14 cellular contexts compared by ENCODE assay signal in the genomic region with DNA sequence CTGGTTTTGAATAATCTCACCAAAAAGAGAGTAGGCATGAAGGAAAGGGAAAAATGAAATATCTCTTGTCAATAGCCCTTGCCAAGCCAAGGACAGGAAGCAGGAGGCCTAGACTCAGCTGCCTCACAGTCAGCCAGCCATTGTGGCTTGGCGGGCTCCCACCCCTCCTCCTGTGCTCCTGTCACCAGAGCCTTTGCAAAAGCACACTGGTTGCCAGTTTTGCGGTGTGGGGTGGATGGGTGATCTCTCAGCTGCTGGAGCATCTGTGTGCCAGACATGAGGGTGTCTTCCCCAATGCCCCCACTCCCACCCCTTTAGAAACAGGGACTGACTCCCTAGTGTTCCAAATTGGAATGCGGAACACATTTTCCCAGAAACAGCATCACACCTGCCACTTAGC. TPM values are rescaled to one million over a fixed set of nuclear protein-coding genes. Genes with fewer than 3 reads are reported as not detected.
DNase-seq lines count a peak whose midpoint lies in the region; ATAC-seq and TF ChIP-seq lines count a peak whose summit lies in the region.
"Had no signal": no experiment of that assay in that cellular context is flagged by ENCODE, and none has a peak within 500 bp of the region (broad histone marks: within the 10 kb centered on the region; RNA-seq: fewer than 3 reads in every experiment).

No MANE protein-coding gene starts in this region.

- no peak for TF ChIP-seq CTCF in CD4-positive, alpha-beta T cell (IDR thresholded peaks at IDR 0.05)
- TF ChIP-seq CTCF in Loucy (conservative IDR thresholded peaks at IDR 0.05; ENCODE audit: low read length): no peak

- no peaks in the 10 kb centered on the region for H3K27me3 Mint-ChIP-seq in CD4-positive, alpha-beta T cell
- no peaks in the 10 kb centered on the region for H3K27me3 Mint-ChIP-seq in activated naive CD8-positive, alpha-beta T cell

- POLR2A ChIA-PET in CD4-positive, alpha-beta T cell (lab: Charles Lee): no interaction called here

- H3K9me3 Mint-ChIP-seq in CD4-positive, alpha-beta T cell: no peaks in the 10 kb centered on the region
- no peaks in the 10 kb centered on the region for H3K9me3 Mint-ChIP-seq in activated naive CD8-positive, alpha-beta T cell (ENCODE audit: low read depth)
- H3K9me3 Mint-ChIP-seq: activated T-helper 2 cell treated with anti-CD3 and anti-CD28 coated beads, Interferon-gamma antibody, Interleukin-2, Interleukin-4, amounts not matched to agents 10 μg/mL and 5 μg/mL and 100 μg/mL, durations not matched to agents 14 hours and 24 hours and 36 hours had no signal

- peaks cover 83% of the 10 kb centered on the region for H3K4me1 Mint-ChIP-seq in CD4-positive, alpha-beta T cell (ENCODE audit: low read depth)
- H3K4me1 Mint-ChIP-seq in activated naive CD8-positive, alpha-beta T cell (ENCODE audit: low read depth): peaks cover 70% of the 10 kb centered on the region

- intact Hi-C loops in CD4-positive, alpha-beta T cell (cut with DNase I, micrococcal nuclease): no loop called here

- H3K4me1 ChIP-seq in Loucy (ENCODE audit: insufficient read depth, low read length, poor library complexity, severe bottlenecking): peaks cover 17% of the 10 kb centered on the region

- H3K9ac ChIP-seq in Loucy (ENCODE audit: low read depth, low read length, poor library complexity, severe bottlenecking): no peak overlapping the region
- H3K9ac ChIP-seq: KMS-11 had no signal

- H3K36me3 Mint-ChIP-seq in CD4-positive, alpha-beta T cell (ENCODE audit: low read depth): peaks cover 26% of the 10 kb centered on the region
- H3K36me3 Mint-ChIP-seq in activated naive CD8-positive, alpha-beta T cell: no peaks in the 10 kb centered on the region

- peak overlapping the region; percentile 69 for H3K27ac Mint-ChIP-seq in CD4-positive, alpha-beta T cell
- peak overlapping the region; percentile 73 for H3K27ac Mint-ChIP-seq in activated naive CD8-positive, alpha-beta T cell
- H3K27ac Mint-ChIP-seq: activated T-helper 2 cell treated with anti-CD3 and anti-CD28 coated beads, Interferon-gamma antibody, Interleukin-2, Interleukin-4, amounts not matched to agents 10 μg/mL and 5 μg/mL and 100 μg/mL, durations not matched to agents 14 hours and 24 hours and 36 hours had no signal

- H3K36me3 ChIP-seq in Loucy (ENCODE audit: insufficient read depth, low read length): no peaks in the 10 kb centered on the region
- H3K36me3 ChIP-seq: stomach had no signal

- CTCF ChIA-PET in CD4-positive, alpha-beta T cell (lab: Charles Lee): interaction anchor here (0.7 kb wide), 1 partner anchor 125 kb away, joined by 3 read pairs; no protein-coding TSS in a partner anchor

- H3F3A ChIP-seq in Loucy (ENCODE audit: low read depth): no peaks in the 10 kb centered on the region; the same call in 1 of the 2 replicates

- peaks cover 77% of the 10 kb centered on the region for H3K79me2 ChIP-seq in Loucy (ENCODE audit: insufficient read depth, low read length)

- peak overlapping the region; percentile 46 for H3K4me2 ChIP-seq in Loucy (ENCODE audit: low read depth, low read length, poor library complexity, severe bottlenecking)
- H3K4me2 ChIP-seq: KMS-11 had no signal

- H3K27me3 ChIP-seq in CD4-positive, alpha-beta T cell (ENCODE audit: control insufficient read depth, insufficient read depth, low read length): no peaks in the 10 kb centered on the region
- no peaks in the 10 kb centered on the region for H3K27me3 ChIP-seq in Loucy (ENCODE audit: insufficient read depth, low read length, poor library complexity, severe bottlenecking)
- H3K27me3 ChIP-seq: stomach had no signal

- H3K9me3 ChIP-seq in CD4-positive, alpha-beta T cell (ENCODE audit: control insufficient read depth, low read length): no peaks in the 10 kb centered on the region
- no peaks in the 10 kb centered on the region for H3K9me3 ChIP-seq in Loucy (ENCODE audit: insufficient read depth, low read depth, low read length)
- H3K9me3 ChIP-seq: stomach had no signal

- peaks cover 12% of the 10 kb centered on the region for H4K20me1 ChIP-seq in Loucy (ENCODE audit: insufficient read depth, low read length, poor library complexity, severe bottlenecking)

- no peak overlapping the region for H3K4me3 ChIP-seq in Loucy (ENCODE audit: low read length, poor library complexity, severe bottlenecking)
- H3K4me3 ChIP-seq: stomach had no signal

- H3K9me2 ChIP-seq in Loucy (replicated peaks; ENCODE audit: low read depth, low read length): no peaks in the 10 kb centered on the region

- no peak overlapping the region for H3K4me3 Mint-ChIP-seq in CD4-positive, alpha-beta T cell
- no peak overlapping the region for H3K4me3 Mint-ChIP-seq in activated naive CD8-positive, alpha-beta T cell

- ATAC-seq in CD4-positive, alpha-beta T cell (ENCODE audit: poor library complexity): peak; percentile 90
- no peak for ATAC-seq in GM21737 (IDR thresholded peaks at IDR 0.05; ENCODE audit: unreplicated experiment)
- no peak for ATAC-seq in HG02763 (IDR thresholded peaks at IDR 0.05; ENCODE audit: unreplicated experiment)
- no peak for ATAC-seq in HG03571 (IDR thresholded peaks at IDR 0.05; ENCODE audit: unreplicated experiment)

- peak in 6 of 10 experiments; percentile 7 to 38 (median 25) for DNase-seq in CD4-positive, alpha-beta T cell
- peak; percentile 90 for DNase-seq in myocyte (ENCODE audit: low read depth)
- DNase-seq in HK-2 (ENCODE audit: unreplicated experiment): no peak
- DNase-seq: DMS79 treated with DMSO at 0.1 percent for 48 hours, SHP77 treated with DMSO at 0.1 percent for 48 hours, stomach had no signal

- H2AFZ ChIP-seq in Loucy (ENCODE audit: low read length): no peak overlapping the region

- H3K27ac ChIP-seq in CD4-positive, alpha-beta T cell (ENCODE audit: low read depth, low read length): no peak overlapping the region
- H3K27ac ChIP-seq: epithelial cell of prostate, KMS-11, stomach had no signal

RNA-seq across cellular contexts. Expression of a gene that starts 26.1 kb away (rescaled TPM):
- total RNA-seq in CD4-positive, alpha-beta T cell: 10 to 100 TPM; 43.3 to 45.3 TPM
- 59.1 and 65.5 TPM in 2 replicates for total RNA-seq in myocyte
- polyA plus RNA-seq in myocyte (2012): 17.3 TPM
